In genomic region chr17:7582401-7583252, GRCh38 we compare ENCODE assay signal across 8 cellular contexts. TPM values are rescaled to one million over a fixed set of nuclear protein-coding genes. Genes with fewer than 3 reads are reported as not detected.
DNase-seq lines count a peak whose midpoint lies in the region; ATAC-seq and TF ChIP-seq lines count a peak whose summit lies in the region.

No MANE protein-coding gene starts in this region.

- peak overlapping the region; percentile 3 to 100 (median 33) for H3K4me3 Mint-ChIP-seq in CD4-positive, alpha-beta memory T cell
- H3K4me3 Mint-ChIP-seq in effector memory CD8-positive, alpha-beta T cell = peak overlapping the region; percentile 92

- H2AFZ ChIP-seq in OCI-LY1 (ENCODE audit: low read length) (no peak overlapping the region), neuronal stem cell (ENCODE audit: low read length) (peak overlapping the region; percentile 86)

- H3K36me3 ChIP-seq in CD4-positive, alpha-beta memory T cell (ENCODE audit: insufficient read depth, low read length) = peaks cover 28% of the 10 kb centered on the region
- H3K36me3 ChIP-seq in OCI-LY1 (ENCODE audit: insufficient read depth, low read length) = peaks cover 33% of the 10 kb centered on the region
- H3K36me3 ChIP-seq in neuronal stem cell (replicated peaks in 1 of 2; ENCODE audit: control insufficient read depth in 2 of 2, insufficient read depth in 2 of 2, low read length in 2 of 2) = peaks cover 37 to 70% of the 10 kb centered on the region in 2 donors

- H3K79me2 ChIP-seq in OCI-LY1 (ENCODE audit: insufficient read depth, low read length) = no peaks in the 10 kb centered on the region

- H2AK5ac ChIP-seq in neuronal stem cell (ENCODE audit: low read depth, low read length) = peak overlapping the region; percentile 100

- peaks cover 17 to 49% of the 10 kb centered on the region in 2 donors for H3K36me3 Mint-ChIP-seq in CD4-positive, alpha-beta memory T cell
- H3K36me3 Mint-ChIP-seq in effector memory CD8-positive, alpha-beta T cell (ENCODE audit: insufficient read depth) = peaks cover 50% of the 10 kb centered on the region

- no CpG with 5 or more reads among the region's 36 CpGs for WGBS in neuronal stem cell (ENCODE audit: extremely low coverage in 2 of 2, insufficient read length in 2 of 2, insufficient replicate concordance in 1 of 2), 2 donors

- no peak for ATAC-seq in effector memory CD8-positive, alpha-beta T cell (replicated peaks)

- H4K20me1 ChIP-seq in OCI-LY1 (ENCODE audit: insufficient read depth, low read length) = no peaks in the 10 kb centered on the region

- intact Hi-C loops in CD4-positive, alpha-beta memory T cell (cut with micrococcal nuclease) = loop anchor here (1.0 kb wide), 4 partner anchors 10 to 275 kb away; partner anchors contain the start of genes EIF5A and SENP3

- peak overlapping the region; percentile 100 for H2BK15ac ChIP-seq in neuronal stem cell (ENCODE audit: low read length)

- no peaks in the 10 kb centered on the region for H3K27me3 Mint-ChIP-seq in CD4-positive, alpha-beta memory T cell
- H3K27me3 Mint-ChIP-seq in effector memory CD8-positive, alpha-beta T cell = no peaks in the 10 kb centered on the region

- peak overlapping the region; percentile 100 for H3K18ac ChIP-seq in neuronal stem cell (ENCODE audit: low read length)

- H3K9ac ChIP-seq in OCI-LY1 (ENCODE audit: low read length) (peak overlapping the region; percentile 81), neuronal stem cell (ENCODE audit: low read depth, low read length, poor library complexity) (peak overlapping the region; percentile 64)

- TF ChIP-seq CTCF in OCI-LY1 (IDR thresholded peaks at IDR 0.05; ENCODE audit: low read length) = no peak

- H4K8ac ChIP-seq in neuronal stem cell (ENCODE audit: low read depth, low read length) = peak overlapping the region; percentile 99

- peaks cover 55% of the 10 kb centered on the region for H3K4me1 ChIP-seq in CD4-positive, alpha-beta memory T cell (ENCODE audit: insufficient read depth, low read length)
- H3K4me1 ChIP-seq in OCI-LY1 (ENCODE audit: insufficient read depth, low read length, severe bottlenecking) = peaks cover 53% of the 10 kb centered on the region
- H3K4me1 ChIP-seq in neuronal stem cell (ENCODE audit: control insufficient read depth in 2 of 2, insufficient read depth in 1 of 2, low read depth in 1 of 2, low read length in 2 of 2) = peaks cover 13 to 15% of the 10 kb centered on the region in 2 donors

- CTCF ChIA-PET in CD4-positive, alpha-beta memory T cell (lab: Charles Lee; ENCODE audit: partially characterized antibody) = interaction anchor here (2.5 to 3.2 kb wide), 3 partner anchors 8 to 147 kb away, joined by 12 to 22 read pairs (median 19); partner anchors contain the start of genes TMEM102, TP53 and WRAP53

- peak overlapping the region; percentile 83 for H3K23ac ChIP-seq in neuronal stem cell (ENCODE audit: low read depth, low read length, poor library complexity)

- H2BK12ac ChIP-seq in neuronal stem cell (ENCODE audit: low read length) = peak overlapping the region; percentile 98

- H3F3A ChIP-seq in OCI-LY1 (ENCODE audit: insufficient read depth, low read length) = peaks cover 23% of the 10 kb centered on the region; the same call in 1 of the 2 replicates

- peak overlapping the region; percentile 59 for H3K14ac ChIP-seq in neuronal stem cell (ENCODE audit: low read length)

- POLR2A ChIA-PET in CD4-positive, alpha-beta memory T cell (lab: Charles Lee; ENCODE audit: partially characterized antibody) = interaction anchor here (0.8 to 9.5 kb wide), 25 partner anchors 10 to 536 kb away, joined by 3 to 220 read pairs (median 6); partner anchors contain the start of genes ACADVL, ACAP1, CTDNEP1 and DLG4

- no peaks in the 10 kb centered on the region for H3K9me2 ChIP-seq in OCI-LY1 (ENCODE audit: low read depth, low read length)

- no peaks in the 10 kb centered on the region for H3K9me3 ChIP-seq in CD4-positive, alpha-beta memory T cell (ENCODE audit: control insufficient read depth in 1 of 2, low read length in 2 of 2)
- no peaks in the 10 kb centered on the region for H3K9me3 ChIP-seq in OCI-LY1 (ENCODE audit: low read length)
- H3K9me3 ChIP-seq in neuronal stem cell (replicated peaks in 1 of 2; ENCODE audit: control insufficient read depth in 2 of 2, insufficient read depth in 1 of 2, low read depth in 1 of 2, low read length in 2 of 2) = no peaks in the 10 kb centered on the region

- H3K79me1 ChIP-seq in neuronal stem cell (ENCODE audit: low read depth, low read length) = peaks cover 13% of the 10 kb centered on the region

- peak overlapping the region; percentile 97 for H3K27ac ChIP-seq in CD4-positive, alpha-beta memory T cell (ENCODE audit: low read depth, low read length)
- H3K27ac ChIP-seq in OCI-LY1 (ENCODE audit: low read depth, low read length, poor library complexity, severe bottlenecking) (peak overlapping the region; percentile 88), neuronal stem cell (replicated peaks; ENCODE audit: low read length) (peak overlapping the region; percentile 98)

- H2BK5ac ChIP-seq in neuronal stem cell (ENCODE audit: low read length) = peak overlapping the region; percentile 100

- H3K4ac ChIP-seq in neuronal stem cell (ENCODE audit: low read length) = peak overlapping the region; percentile 94

- peak overlapping the region in 6 of 7 donors; percentile 29 to 100 (median 68) for H3K27ac Mint-ChIP-seq in CD4-positive, alpha-beta memory T cell
- peak overlapping the region; percentile 92 to 96 for H3K27ac Mint-ChIP-seq in effector memory CD8-positive, alpha-beta T cell

- peaks cover 0 to 11% (median 0%) of the 10 kb centered on the region in 8 donors for H3K9me3 Mint-ChIP-seq in CD4-positive, alpha-beta memory T cell
- no peaks in the 10 kb centered on the region for H3K9me3 Mint-ChIP-seq in effector memory CD8-positive, alpha-beta T cell

- peak overlapping the region; percentile 100 for H4K91ac ChIP-seq in neuronal stem cell (ENCODE audit: low read depth, low read length, poor library complexity)

- peak overlapping the region in 1 of 2 donors; percentile 92 for H3K4me3 ChIP-seq in CD4-positive, alpha-beta memory T cell (ENCODE audit: low read length in 2 of 2)
- peak overlapping the region; percentile 76 for H3K4me3 ChIP-seq in OCI-LY1 (ENCODE audit: low read depth, low read length, poor library complexity, severe bottlenecking)
- peak overlapping the region in 1 of 2 donors; percentile 58 for H3K4me3 ChIP-seq in neuronal stem cell (ENCODE audit: low read length in 2 of 2)

- H3K4me1 Mint-ChIP-seq in CD4-positive, alpha-beta memory T cell = peaks cover 23 to 73% (median 49%) of the 10 kb centered on the region in 4 donors
- peaks cover 36 to 43% of the 10 kb centered on the region in 2 donors for H3K4me1 Mint-ChIP-seq in effector memory CD8-positive, alpha-beta T cell (ENCODE audit: low read depth in 2 of 2)

- H2BK120ac ChIP-seq in neuronal stem cell (ENCODE audit: low read depth, low read length) = peak overlapping the region; percentile 99

- H3K4me2 ChIP-seq in OCI-LY1 (ENCODE audit: low read length) = peak overlapping the region; percentile 73
- peak overlapping the region; percentile 43 for H3K4me2 ChIP-seq in neuronal stem cell (ENCODE audit: insufficient read depth, low read length, poor library complexity, severe bottlenecking)

- no peak for DNase-seq in CD4-positive, alpha-beta memory T cell
- DNase-seq in effector memory CD8-positive, alpha-beta T cell = no peak
- DNase-seq in neuronal stem cell (ENCODE audit: low spot score) (no peak), NCI-H2196 treated with DMSO at 0.1 percent for 48 hours (lab: John Stamatoyannopoulos, UW; ENCODE audit: unreplicated experiment) (no peak), NCI-H345 treated with DMSO at 0.1 percent for 48 hours (lab: John Stamatoyannopoulos, UW; ENCODE audit: unreplicated experiment) (no peak), NCI-H69 (lab: John Stamatoyannopoulos, UW) (no peak)
- no peak for DNase-seq in activated effector memory CD4-positive, alpha-beta T cell treated with Interleukin-2 at 50 U/mL for 16 hours

- no peaks in the 10 kb centered on the region for H3K27me3 ChIP-seq in CD4-positive, alpha-beta memory T cell (ENCODE audit: insufficient read depth, low read length)
- H3K27me3 ChIP-seq in OCI-LY1 (ENCODE audit: insufficient read depth, low read length) (no peaks in the 10 kb centered on the region), neuronal stem cell (ENCODE audit: control insufficient read depth in 3 of 3, insufficient read depth in 3 of 3, low read depth in 1 of 3, low read length in 3 of 3) (no peaks in the 10 kb centered on the region)

RNA-seq across cellular contexts. Expression of gene MPDU1, which starts 1.0 kb away (rescaled TPM):
- 10 to 100 TPM; 23.8 to 25.0 TPM for total RNA-seq in CD4-positive, alpha-beta memory T cell
- polyA plus RNA-seq in CD4-positive, alpha-beta memory T cell = 10 to 100 TPM; 41.7 to 50.1 TPM
- 99.7 TPM for polyA plus RNA-seq in neuronal stem cell (2013, experiment 1 of 2)
- polyA plus RNA-seq in neuronal stem cell (2013, experiment 2 of 2) = 99.4 TPM

RNA-seq across cellular contexts. Expression of gene CD68, which starts 3.2 kb away (rescaled TPM):
- 10 to 100 TPM; 19.8 to 20.9 TPM for total RNA-seq in CD4-positive, alpha-beta memory T cell
- under 1 TPM in 1 of 2 donors, not detected in 1; 0.59 TPM for polyA plus RNA-seq in CD4-positive, alpha-beta memory T cell
- polyA plus RNA-seq in neuronal stem cell (2013, experiment 1 of 2) = 0.13 TPM
- 0.15 TPM for polyA plus RNA-seq in neuronal stem cell (2013, experiment 2 of 2)

RNA-seq across cellular contexts. Expression of gene SOX15, which starts 7.3 kb away (rescaled TPM):
- total RNA-seq in CD4-positive, alpha-beta memory T cell = 1 to 10 TPM; 1.0 to 1.1 TPM
- polyA plus RNA-seq in CD4-positive, alpha-beta memory T cell = not detected
- polyA plus RNA-seq in neuronal stem cell (2013, experiment 1 of 2) = 10.1 TPM
- 9.9 TPM for polyA plus RNA-seq in neuronal stem cell (2013, experiment 2 of 2)

RNA-seq across cellular contexts. Expression of gene SENP3, which starts 20.9 kb away (rescaled TPM):
- 10 to 100 TPM; 37.7 to 40.1 TPM for total RNA-seq in CD4-positive, alpha-beta memory T cell
- polyA plus RNA-seq in CD4-positive, alpha-beta memory T cell = 10 to 100 TPM; 13.1 to 15.5 TPM
- polyA plus RNA-seq in neuronal stem cell (2013, experiment 1 of 2) = 34.1 TPM
- 35.5 TPM for polyA plus RNA-seq in neuronal stem cell (2013, experiment 2 of 2)

RNA-seq across cellular contexts. Expression of gene TNFSF13, which starts 24.1 kb away (rescaled TPM):
- 1 to 10 TPM; 2.9 to 3.8 TPM for total RNA-seq in CD4-positive, alpha-beta memory T cell
- under 1 TPM in 1 of 2 donors, not detected in 1; 0.68 TPM for polyA plus RNA-seq in CD4-positive, alpha-beta memory T cell
- polyA plus RNA-seq in neuronal stem cell (2013, experiment 1 of 2) = 0.63 TPM
- polyA plus RNA-seq in neuronal stem cell (2013, experiment 2 of 2) = 0.62 TPM
